ENCODE assay signal across 21 cellular contexts in the genomic region with DNA sequence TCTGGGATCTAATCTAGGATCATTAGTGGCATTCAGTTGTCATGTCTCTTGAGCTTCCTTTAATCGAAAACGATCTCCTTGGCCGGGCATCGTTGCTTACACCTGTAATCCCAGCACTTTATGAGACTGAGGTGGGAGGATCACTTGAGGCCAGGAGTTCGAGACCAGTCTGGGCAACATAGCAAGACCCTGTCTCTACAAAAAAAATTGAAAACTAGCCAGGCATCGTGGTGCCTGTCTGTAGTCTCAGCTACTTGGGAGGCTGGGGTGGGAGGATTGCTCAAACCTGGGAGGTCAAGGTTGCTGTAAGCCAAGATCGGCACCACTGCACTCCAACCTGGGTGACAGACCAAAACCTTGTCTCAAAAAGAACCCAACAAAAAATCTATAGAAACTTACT.
"Had no signal": no experiment of that assay in that cellular context is flagged by ENCODE, and none has a peak within 500 bp of the region (broad histone marks: within the 10 kb centered on the region; RNA-seq: fewer than 3 reads in every experiment).

No MANE protein-coding gene starts in this region.

- DNase-seq: activated CD4-positive, alpha-beta memory T cell treated with anti-CD3 and anti-CD28 coated beads, Interleukin-2, amount 10 ng/mL, durations not matched to agents 7 days and 5 days; activated CD4-positive, alpha-beta T cell treated with anti-CD3 and anti-CD28 coated beads for 48 hours; activated CD4-positive, CD25-positive, alpha-beta regulatory T cell; activated naive CD4-positive, alpha-beta T cell; amniotic stem cell; cerebellar nuclear complex; heart left ventricle; islet precursor cell; naive thymus-derived CD8-positive, alpha-beta T cell; retina; stimulated activated CD4-positive, alpha-beta T cell treated with anti-CD3 and anti-CD28 coated beads, Interleukin-4, amount 100 ng/mL, for 1 hour; stimulated activated naive CD8-positive, alpha-beta T cell treated with anti-CD3 and anti-CD28 coated beads, Interleukin-15, Interleukin-2, amounts not matched to agents 100 U/mL and 50 U/mL, for 24 hours; T1000; tibial artery had no signal

- H3K9me3 ChIP-seq: heart left ventricle, lower lobe of right lung, tibial artery had no signal

- H3K27ac ChIP-seq: heart left ventricle, lower lobe of right lung, tibial artery had no signal

- FAIRE-seq: bronchial epithelial cell, urothelium cell line had no signal

- H3K4me1 Mint-ChIP-seq: naive thymus-derived CD8-positive, alpha-beta T cell had no signal

- H3K27me3 ChIP-seq: heart left ventricle, tibial artery had no signal

- H3K4me3 ChIP-seq: heart left ventricle, lower lobe of right lung, tibial artery had no signal

- H3K4me3 Mint-ChIP-seq: activated CD4-positive, alpha-beta memory T cell treated with anti-CD3 and anti-CD28 coated beads, Interleukin-2, amount 10 ng/mL, durations not matched to agents 7 days and 5 days; activated naive CD8-positive, alpha-beta T cell; naive thymus-derived CD8-positive, alpha-beta T cell; T-helper 1 cell treated with Interleukin-12 subunit alpha and Interleukin-12 subunit beta and Interleukin-4 antibody, amounts not matched to agents 30 μg/mL and 1 μg/mL, for 36 hours had no signal

- H3K9me3 Mint-ChIP-seq: activated CD4-positive, alpha-beta memory T cell treated with anti-CD3 and anti-CD28 coated beads, Interleukin-2, amount 10 ng/mL, durations not matched to agents 7 days and 5 days; activated T-helper 2 cell treated with anti-CD3 and anti-CD28 coated beads, Interferon-gamma antibody, Interleukin-2, Interleukin-4, amounts not matched to agents 10 μg/mL and 5 μg/mL and 100 μg/mL, durations not matched to agents 14 hours and 24 hours and 36 hours; naive thymus-derived CD8-positive, alpha-beta T cell; T-helper 1 cell treated with Interleukin-12 subunit alpha and Interleukin-12 subunit beta and Interleukin-4 antibody, amounts not matched to agents 30 μg/mL and 1 μg/mL, for 36 hours had no signal

- H3K27me3 Mint-ChIP-seq: activated CD4-positive, alpha-beta memory T cell treated with anti-CD3 and anti-CD28 coated beads, Interleukin-2, amount 10 ng/mL, durations not matched to agents 7 days and 5 days; activated naive CD8-positive, alpha-beta T cell; naive thymus-derived CD8-positive, alpha-beta T cell; progenitor cell of endocrine pancreas had no signal

- ATAC-seq: heart left ventricle; lower lobe of right lung; naive thymus-derived CD8-positive, alpha-beta T cell; stimulated activated naive CD8-positive, alpha-beta T cell treated with anti-CD3 and anti-CD28 coated beads, Interleukin-15, Interleukin-2, amounts not matched to agents 100 U/mL and 50 U/mL, for 24 hours had no signal

- H3K27ac Mint-ChIP-seq: activated CD4-positive, alpha-beta memory T cell treated with anti-CD3 and anti-CD28 coated beads, Interleukin-2, amount 10 ng/mL, durations not matched to agents 7 days and 5 days; activated naive CD8-positive, alpha-beta T cell; activated T-helper 2 cell treated with anti-CD3 and anti-CD28 coated beads, Interferon-gamma antibody, Interleukin-2, Interleukin-4, amounts not matched to agents 10 μg/mL and 5 μg/mL and 100 μg/mL, durations not matched to agents 14 hours and 24 hours and 36 hours; T-helper 1 cell treated with Interleukin-12 subunit alpha and Interleukin-12 subunit beta and Interleukin-4 antibody, amounts not matched to agents 30 μg/mL and 1 μg/mL, for 36 hours had no signal

- H3K4me1 ChIP-seq: heart left ventricle, lower lobe of right lung, tibial artery had no signal
